Comparison of ENCODE assay signal across 19 cellular contexts in genomic region chr9:114001410-114001685, GRCh38.
DNase-seq lines count a peak whose midpoint lies in the region; ATAC-seq and TF ChIP-seq lines count a peak whose summit lies in the region.
"Had no signal": no experiment of that assay in that cellular context is flagged by ENCODE, and none has a peak within 500 bp of the region (broad histone marks: within the 10 kb centered on the region; RNA-seq: fewer than 3 reads in every experiment).

No MANE protein-coding gene starts in this region.

- H3K4me3 Mint-ChIP-seq in activated CD8-positive, alpha-beta T cell treated with anti-CD3 and anti-CD28 coated beads, Interleukin-2, amount 10 ng/mL, durations not matched to agents 7 days and 5 days = no peak overlapping the region
- H3K4me3 Mint-ChIP-seq: CD4-positive, CD25-positive, alpha-beta regulatory T cell; CD8-positive, alpha-beta T cell had no signal

- H3K36me3 Mint-ChIP-seq in activated CD8-positive, alpha-beta T cell treated with anti-CD3 and anti-CD28 coated beads, Interleukin-2, amount 10 ng/mL, durations not matched to agents 7 days and 5 days (ENCODE audit: low read depth) = no peaks in the 10 kb centered on the region
- H3K36me3 Mint-ChIP-seq: CD4-positive, CD25-positive, alpha-beta regulatory T cell; CD8-positive, alpha-beta T cell had no signal

- H2AFZ ChIP-seq in osteoblast (ENCODE audit: low read length) = no peak overlapping the region

- H3K9me3 Mint-ChIP-seq in activated CD8-positive, alpha-beta T cell treated with anti-CD3 and anti-CD28 coated beads, Interleukin-2, amount 10 ng/mL, durations not matched to agents 7 days and 5 days (ENCODE audit: insufficient read depth) = no peaks in the 10 kb centered on the region
- H3K9me3 Mint-ChIP-seq: CD8-positive, alpha-beta T cell had no signal

- no peak for TF ChIP-seq CTCF in BE2C (IDR thresholded peaks at IDR 0.05; ENCODE audit: low read depth, low read length)
- TF ChIP-seq CTCF in ascending aorta (IDR thresholded peaks at IDR 0.05) = no peak
- TF ChIP-seq CTCF in osteoblast (IDR thresholded peaks at IDR 0.05; ENCODE audit: extremely low read depth, low read depth, low read length) = no peak

- H3K9me3 ChIP-seq in BE2C (no peaks in the 10 kb centered on the region), ascending aorta (no peaks in the 10 kb centered on the region), osteoblast (ENCODE audit: low read depth, low read length) (no peaks in the 10 kb centered on the region)
- H3K9me3 ChIP-seq: A549, Caco-2 had no signal

- CTCF ChIA-PET in activated CD8-positive, alpha-beta T cell treated with anti-CD3 and anti-CD28 coated beads, Interleukin-2, amount 10 ng/mL, durations not matched to agents 7 days and 5 days (lab: Charles Lee) = no interaction called here

- no peak overlapping the region for H3K4me2 ChIP-seq in osteoblast (ENCODE audit: insufficient read depth, low read length)
- H3K4me2 ChIP-seq: A549 had no signal

- POLR2A ChIA-PET in activated CD8-positive, alpha-beta T cell treated with anti-CD3 and anti-CD28 coated beads, Interleukin-2, amount 10 ng/mL, durations not matched to agents 7 days and 5 days (lab: Charles Lee) = no interaction called here

- H3K27me3 ChIP-seq in BE2C (no peaks in the 10 kb centered on the region), ascending aorta (no peaks in the 10 kb centered on the region), osteoblast (ENCODE audit: insufficient read depth, low read length) (no peaks in the 10 kb centered on the region)

- H3K79me2 ChIP-seq in osteoblast (ENCODE audit: insufficient read depth, low read length) = no peaks in the 10 kb centered on the region

- DNase-seq in activated effector memory CD4-positive, alpha-beta T cell treated with anti-CD3 and anti-CD28 coated beads, Interleukin-2, amount 50 U/mL, for 16 hours = peak; percentile 1
- DNase-seq in activated effector memory CD4-positive, alpha-beta T cell treated with Interleukin-2 at 50 U/mL for 16 hours = no peak
- DNase-seq in BE2C (peak; percentile 1), ascending aorta (ENCODE audit: low spot score in 2 of 2) (no peak), osteoblast (ENCODE audit: insufficient read length, low spot score, missing footprints) (peak; percentile 36), HuH-7.5 (ENCODE audit: low spot score) (no peak)
- no peak for DNase-seq in activated CD8-positive, alpha-beta T cell treated with anti-CD3 and anti-CD28 coated beads, Interleukin-2, amount 10 ng/mL, durations not matched to agents 7 days and 5 days
- DNase-seq: 8988T; ACHN; AML-193; C1 segment of cervical spinal cord; CD4-positive, CD25-positive, alpha-beta regulatory T cell; DND-41; GOT3; HCEC 1CT had no signal

- no peak for ATAC-seq in HG03280 (IDR thresholded peaks at IDR 0.05; ENCODE audit: unreplicated experiment)
- no peak for ATAC-seq in activated CD8-positive, alpha-beta T cell treated with anti-CD3 and anti-CD28 coated beads, Interleukin-2, amount 10 ng/mL, durations not matched to agents 7 days and 5 days
- ATAC-seq: A549; CD8-positive, alpha-beta T cell had no signal

- no peaks in the 10 kb centered on the region for H3K4me1 Mint-ChIP-seq in activated CD8-positive, alpha-beta T cell treated with anti-CD3 and anti-CD28 coated beads, Interleukin-2, amount 10 ng/mL, durations not matched to agents 7 days and 5 days (ENCODE audit: low read depth)
- H3K4me1 Mint-ChIP-seq: CD4-positive, CD25-positive, alpha-beta regulatory T cell had no signal

- H3K27ac Mint-ChIP-seq in activated CD8-positive, alpha-beta T cell treated with anti-CD3 and anti-CD28 coated beads, Interleukin-2, amount 10 ng/mL, durations not matched to agents 7 days and 5 days = no peak overlapping the region
- H3K27ac Mint-ChIP-seq: CD4-positive, CD25-positive, alpha-beta regulatory T cell; CD8-positive, alpha-beta T cell had no signal

- H3K36me3 ChIP-seq in BE2C = peaks cover 44% of the 10 kb centered on the region
- peaks cover 0 to 4% of the 10 kb centered on the region in 2 donors for H3K36me3 ChIP-seq in ascending aorta
- peaks cover 17% of the 10 kb centered on the region for H3K36me3 ChIP-seq in osteoblast (ENCODE audit: insufficient read depth, low read length)

- H3K27ac ChIP-seq in ascending aorta (peak overlapping the region; percentile 41 to 92), osteoblast (ENCODE audit: low read depth, low read length) (no peak overlapping the region)
- H3K27ac ChIP-seq: A549 had no signal

- H3K27me3 Mint-ChIP-seq in activated CD8-positive, alpha-beta T cell treated with anti-CD3 and anti-CD28 coated beads, Interleukin-2, amount 10 ng/mL, durations not matched to agents 7 days and 5 days (ENCODE audit: low read depth) = no peaks in the 10 kb centered on the region
- H3K27me3 Mint-ChIP-seq: CD4-positive, CD25-positive, alpha-beta regulatory T cell had no signal

- H3K4me1 ChIP-seq in BE2C (peaks cover 31% of the 10 kb centered on the region), ascending aorta (peaks cover 6 to 17% of the 10 kb centered on the region in 2 donors), osteoblast (ENCODE audit: insufficient read depth, low read length) (peaks cover 14% of the 10 kb centered on the region)
- H3K4me1 ChIP-seq: A549, Caco-2 had no signal

- intact Hi-C loops in ascending aorta (cut with DNase I) = no loop called here

- H4K20me1 ChIP-seq in osteoblast (ENCODE audit: insufficient read depth, low read length) = peaks cover 21% of the 10 kb centered on the region

- H3K4me3 ChIP-seq in BE2C (ENCODE audit: low read depth, low read length) (no peak overlapping the region), ascending aorta (no peak overlapping the region), osteoblast (ENCODE audit: insufficient read depth, low read length) (no peak overlapping the region)
- H3K4me3 ChIP-seq: A549 had no signal

Comparison
In these comparisons a context has a peak if more than half of its experiments do, and no peak if none do; other contexts are left out.
1. DNase-seq: peak in activated effector memory CD4-positive, alpha-beta T cell treated with anti-CD3 and anti-CD28 coated beads, Interleukin-2, amount 50 U/mL, for 16 hours (single experiment), BE2C (single experiment) and osteoblast (single experiment); none in activated effector memory CD4-positive, alpha-beta T cell treated with Interleukin-2 at 50 U/mL for 16 hours (single experiment), ascending aorta (0 of 2), HuH-7.5 (single experiment) and activated CD8-positive, alpha-beta T cell treated with anti-CD3 and anti-CD28 coated beads, Interleukin-2, amount 10 ng/mL, durations not matched to agents 7 days and 5 days (single experiment).